Comparison of ENCODE assay signal across 10 cellular contexts in the genomic region with DNA sequence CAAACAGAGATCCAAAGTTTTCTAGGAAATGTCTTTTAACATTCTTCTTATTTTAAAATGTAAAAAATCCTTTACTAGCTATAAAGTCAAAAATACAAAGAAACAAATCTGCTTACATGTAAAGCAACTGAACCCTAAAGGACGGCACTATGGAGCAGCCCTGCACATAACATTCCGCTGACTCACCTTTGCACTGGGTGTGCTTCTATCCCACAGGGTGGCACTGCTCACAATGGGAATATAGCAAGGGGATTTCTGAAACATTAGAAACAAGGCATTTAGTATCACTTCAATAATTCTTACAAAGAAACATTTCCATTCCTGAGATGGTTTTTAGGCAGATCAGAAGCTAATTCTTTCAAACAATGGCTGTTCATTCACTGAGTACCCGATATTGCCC.
DNase-seq lines count a peak whose midpoint lies in the region; ATAC-seq and TF ChIP-seq lines count a peak whose summit lies in the region.
"Had no signal": no experiment of that assay in that cellular context is flagged by ENCODE, and none has a peak within 500 bp of the region (broad histone marks: within the 10 kb centered on the region; RNA-seq: fewer than 3 reads in every experiment).

No MANE protein-coding gene starts in this region.

- no peak overlapping the region for H2AFZ ChIP-seq in hepatocyte

- H3K4me3 ChIP-seq in Caco-2 (ENCODE audit: low read depth, low read length), result no peak overlapping the region
- no peak overlapping the region for H3K4me3 ChIP-seq in H7 (ENCODE audit: insufficient read depth, low read depth, low read length)
- no peak overlapping the region for H3K4me3 ChIP-seq in NT2/D1 (ENCODE audit: insufficient read length, low read depth)
- H3K4me3 ChIP-seq in hepatocyte, result no peak overlapping the region
- H3K4me3 ChIP-seq: ascending aorta had no signal

- TF ChIP-seq CTCF in Caco-2 (IDR thresholded peaks at IDR 0.05; ENCODE audit: insufficient read depth in 1 of 2, low read depth in 1 of 2, low read length in 1 of 2, severe bottlenecking in 1 of 2, unreplicated experiment in 1 of 2) (peak in 1 of 2 experiments; percentile 47), hepatocyte (IDR thresholded peaks at IDR 0.05; ENCODE audit: poor library complexity) (peak; percentile 38)

- H3K79me2 ChIP-seq in hepatocyte, result no peaks in the 10 kb centered on the region

- no peaks in the 10 kb centered on the region for H3K9me2 ChIP-seq in hepatocyte (replicated peaks; ENCODE audit: insufficient read depth)

- H3K27ac Mint-ChIP-seq in Caco-2 (ENCODE audit: unreplicated experiment), result no peak overlapping the region

- H3K27ac ChIP-seq in hepatocyte, result no peak overlapping the region
- H3K27ac ChIP-seq: ascending aorta had no signal

- no peaks in the 10 kb centered on the region for H3K9me3 ChIP-seq in Caco-2
- H3K9me3 ChIP-seq in NT2/D1 (ENCODE audit: insufficient read depth, low read length), result no peaks in the 10 kb centered on the region
- no peaks in the 10 kb centered on the region for H3K9me3 ChIP-seq in hepatocyte (ENCODE audit: low read depth)
- H3K9me3 ChIP-seq: ascending aorta had no signal

- no peak overlapping the region for H3K4me2 ChIP-seq in hepatocyte

- no TSS peak for BruUV-seq in Caco-2 (replicated peaks; lab: Mats Ljungman, UMichigan)

- H3K36me3 ChIP-seq in Caco-2 (ENCODE audit: control insufficient read depth, insufficient read depth, low read length) (no peaks in the 10 kb centered on the region), H7 (replicated peaks; ENCODE audit: control insufficient read depth, insufficient read depth, low read length) (no peaks in the 10 kb centered on the region), NT2/D1 (ENCODE audit: insufficient read depth, insufficient read length, low read length) (no peaks in the 10 kb centered on the region), hepatocyte (replicated peaks; ENCODE audit: insufficient read depth, low read depth) (no peaks in the 10 kb centered on the region)
- H3K36me3 ChIP-seq: ascending aorta had no signal

- H3K27me3 ChIP-seq in Caco-2 (replicated peaks; ENCODE audit: control insufficient read depth, insufficient read depth, low read length) (no peaks in the 10 kb centered on the region), H7 (ENCODE audit: control insufficient read depth, insufficient read depth, low read length) (no peaks in the 10 kb centered on the region), NT2/D1 (ENCODE audit: insufficient read depth, insufficient read length) (no peaks in the 10 kb centered on the region), hepatocyte (no peaks in the 10 kb centered on the region)
- H3K27me3 ChIP-seq: ascending aorta had no signal

- WGBS in hepatocyte (ENCODE audit: low lambda C conversion rate, missing lambda C conversion rate), result 61% methylated on average over 3 of the region's 3 CpGs

- ATAC-seq in HG03280 (IDR thresholded peaks at IDR 0.05; ENCODE audit: unreplicated experiment), result no peak

- H3K27me3 Mint-ChIP-seq in Caco-2 (ENCODE audit: insufficient read depth, unreplicated experiment), result peaks cover 2% of the 10 kb centered on the region

- H4K20me1 ChIP-seq in hepatocyte (ENCODE audit: insufficient read depth, poor library complexity, severe bottlenecking), result no peaks in the 10 kb centered on the region

- no peaks in the 10 kb centered on the region for H3K4me1 ChIP-seq in Caco-2
- no peaks in the 10 kb centered on the region for H3K4me1 ChIP-seq in NT2/D1 (ENCODE audit: insufficient read depth, insufficient read length)
- no peaks in the 10 kb centered on the region for H3K4me1 ChIP-seq in hepatocyte (ENCODE audit: insufficient read depth)
- H3K4me1 ChIP-seq: ascending aorta had no signal

- intact Hi-C loops in Caco-2 (cut with micrococcal nuclease; ENCODE audit: unreplicated experiment), result loop anchor here (1.0 to 10.0 kb wide), 3 partner anchors 103 to 447 kb away; partner anchors contain the start of gene ASCL1

- no peak overlapping the region for H3K4me3 Mint-ChIP-seq in Caco-2 (ENCODE audit: unreplicated experiment)

- POLR2A ChIA-PET in Caco-2 (lab: Charles Lee), result no interaction called here

- DNase-seq in Caco-2 (peak; percentile 14 to 47), H7 (peak; percentile 20), NT2/D1 (ENCODE audit: low read depth, low spot score) (peak; percentile 11), hepatocyte (ENCODE audit: low spot score) (peak; percentile 54), Kasumi-1 (lab: John Stamatoyannopoulos, UW) (no peak), GF-D8 (lab: John Stamatoyannopoulos, UW) (no peak), SHP77 treated with DMSO at 0.1 percent for 48 hours (lab: John Stamatoyannopoulos, UW) (no peak)
- DNase-seq: activated T-cell treated with anti-CD3 and anti-CD28 coated beads, Interleukin-2, amount 50 U/mL, for 48 hours had no signal

- CTCF ChIA-PET in Caco-2 (lab: Charles Lee), result no interaction called here

- H3K36me3 Mint-ChIP-seq in Caco-2 (ENCODE audit: insufficient read depth, unreplicated experiment), result no peaks in the 10 kb centered on the region

- no peaks in the 10 kb centered on the region for H3K4me1 Mint-ChIP-seq in Caco-2 (ENCODE audit: low read depth, unreplicated experiment)

- no peak overlapping the region for H3K9ac ChIP-seq in NT2/D1 (ENCODE audit: insufficient read length, low read depth)

- no peaks in the 10 kb centered on the region for H3K9me3 Mint-ChIP-seq in Caco-2 (ENCODE audit: unreplicated experiment)

Comparison
In these comparisons a context has a peak if more than half of its experiments do, and no peak if none do; other contexts are left out.
1. DNase-seq: peak in Caco-2 (2 of 2), H7 (single experiment), NT2/D1 (single experiment) and hepatocyte (single experiment); none in Kasumi-1 (0 of 2), GF-D8 (single experiment) and SHP77 treated with DMSO at 0.1 percent for 48 hours (single experiment).